8 cellular contexts compared by ENCODE assay signal in genomic region chr21:46097826-46098286, GRCh38. TPM values are rescaled to one million over a fixed set of nuclear protein-coding genes. Genes with fewer than 3 reads are reported as not detected.
DNase-seq lines count a peak whose midpoint lies in the region; ATAC-seq and TF ChIP-seq lines count a peak whose summit lies in the region.

Gene COL6A2 (plus strand): TSS chr21:46098112.

- H3K36me3 ChIP-seq in SJCRH30 (no peaks in the 10 kb centered on the region), heart right ventricle (peaks cover 0 to 14% (median 0%) of the 10 kb centered on the region in 9 donors), rectal smooth muscle tissue (ENCODE audit: control insufficient read depth, insufficient read depth, low read length) (no peaks in the 10 kb centered on the region)

- H3K4me1 ChIP-seq in SJCRH30 (no peaks in the 10 kb centered on the region), heart right ventricle (peaks cover 2 to 47% (median 14%) of the 10 kb centered on the region in 9 donors), rectal smooth muscle tissue (ENCODE audit: control insufficient read depth, insufficient read depth, low read length) (peaks cover 22% of the 10 kb centered on the region)

- WGBS in heart right ventricle, 2 donors, result 0 to 1% methylated on average over 32 to 53 of the region's 58 CpGs

- peaks cover 11% of the 10 kb centered on the region for H3K36me3 Mint-ChIP-seq in activated naive CD8-positive, alpha-beta T cell

- H3K9me3 ChIP-seq in SJCRH30 (replicated peaks) (no peaks in the 10 kb centered on the region), heart right ventricle (peaks cover 0 to 16% (median 10%) of the 10 kb centered on the region in 11 donors)

- DNase-seq in GM10248 (ENCODE audit: extremely low spot score), result peak; percentile 31
- no peak for DNase-seq in SJCRH30
- peak; percentile 64 to 77 for DNase-seq in heart right ventricle
- DNase-seq in RKO (ENCODE audit: low spot score), result no peak
- DNase-seq in NCI-H1436 treated with DMSO at 0.1 percent for 48 hours (lab: John Stamatoyannopoulos, UW), result no peak

- peak within 1 kb of the TSS; percentile 62 for H3K9ac ChIP-seq in rectal smooth muscle tissue (ENCODE audit: low read length)

- no peaks in the 10 kb centered on the region for H3K27me3 ChIP-seq in SJCRH30
- peaks cover 0 to 55% (median 0%) of the 10 kb centered on the region in 7 donors for H3K27me3 ChIP-seq in heart right ventricle
- no peaks in the 10 kb centered on the region for H3K27me3 ChIP-seq in rectal smooth muscle tissue (ENCODE audit: control insufficient read depth, insufficient read depth, low read length)

- CTCF ChIA-PET in GM10248 (lab: Yijun Ruan, JAX), result no interaction called here

- H3K27ac Mint-ChIP-seq in activated naive CD8-positive, alpha-beta T cell, result no peak within 1 kb of the TSS

- H3K4me3 Mint-ChIP-seq in activated naive CD8-positive, alpha-beta T cell, result peak within 1 kb of the TSS; percentile 83

- H3K4me1 Mint-ChIP-seq in activated naive CD8-positive, alpha-beta T cell (ENCODE audit: low read depth), result peaks cover 21% of the 10 kb centered on the region

- no peak for TF ChIP-seq CTCF in GM10248 (IDR thresholded peaks at IDR 0.05; ENCODE audit: control extremely low read depth, extremely low read depth, low read depth, missing control alignments)
- peak in 8 of 9 donors; percentile 22 to 68 (median 48) for TF ChIP-seq CTCF in heart right ventricle (IDR thresholded peaks at IDR 0.05)

- H3K4me3 ChIP-seq in SJCRH30 (peak within 1 kb of the TSS; percentile 31; the same call in 1 of the 2 replicates), heart right ventricle (peak within 1 kb of the TSS; percentile 64 to 90 (median 82)), rectal smooth muscle tissue (ENCODE audit: low read length) (peak within 1 kb of the TSS; percentile 69)

- no peaks in the 10 kb centered on the region for H3K27me3 Mint-ChIP-seq in activated naive CD8-positive, alpha-beta T cell

- intact Hi-C loops in heart right ventricle (cut with DNase I), result loop anchor here (1.0 to 10.0 kb wide), 6 partner anchors 33 to 127 kb away; no protein-coding TSS in a partner anchor

- POLR2A ChIA-PET in GM10248 (lab: Yijun Ruan, JAX), result no interaction called here

- peak; percentile 77 to 94 (median 90) for ATAC-seq in heart right ventricle
- ATAC-seq in HG02759 (IDR thresholded peaks at IDR 0.05; ENCODE audit: unreplicated experiment), result no peak

- peaks cover 7% of the 10 kb centered on the region for H3K9me3 Mint-ChIP-seq in activated naive CD8-positive, alpha-beta T cell (ENCODE audit: low read depth)

- no peak within 1 kb of the TSS for H3K27ac ChIP-seq in SJCRH30
- peak within 1 kb of the TSS; percentile 79 to 97 (median 93) for H3K27ac ChIP-seq in heart right ventricle
- peak within 1 kb of the TSS; percentile 99 for H3K27ac ChIP-seq in rectal smooth muscle tissue (ENCODE audit: low read depth, low read length)

RNA-seq across cellular contexts. Expression of gene COL6A2, which starts in this region (rescaled TPM):
- total RNA-seq in SJCRH30 (2014; rRNA removed; shearing (Covaris generic)), result 1.1 TPM in 2 replicates
- 100 to 1,000 TPM in 8 of 10 donors, 10 to 100 TPM in 2; 76.6 to 370 (median 119) TPM for total RNA-seq in heart right ventricle
- 100 to 1,000 TPM; 301 to 363 TPM for polyA plus RNA-seq in heart right ventricle

Comparison
In these comparisons a context has a peak if more than half of its experiments do, and no peak if none do; other contexts are left out.
1. RNA of gene COL6A2 (total RNA-seq): 76.6 to 370 TPM in heart right ventricle; 1.1 TPM in SJCRH30; every median in the first group is over 10 times any median in the second.
2. DNase-seq: peak in GM10248 (single experiment) and heart right ventricle (2 of 2); none in SJCRH30 (0 of 2), RKO (single experiment) and NCI-H1436 treated with DMSO at 0.1 percent for 48 hours (single experiment).
3. H3K4me3 ChIP-seq: peak in every context shown above with its lines; median percentile 82 in heart right ventricle; 69 in rectal smooth muscle tissue; 31 in SJCRH30.